ENCODE assay signal across 1 cellular context in genomic region chr2:68771211-68771721, GRCh38.
TF ChIP-seq lines count a peak whose summit lies in the region.

No MANE protein-coding gene starts in this region.

TF ChIP-seq in SK-N-SH, 30 proteins besides CTCF, POLR2A, EP300 and RAD21 (continued from another document):
- TF ChIP-seq USF1 (IDR thresholded peaks at IDR 0.05; ENCODE audit: borderline replicate concordance, low read depth) = no peak
